Comparison of ENCODE assay signal across 7 cellular contexts in the genomic region with DNA sequence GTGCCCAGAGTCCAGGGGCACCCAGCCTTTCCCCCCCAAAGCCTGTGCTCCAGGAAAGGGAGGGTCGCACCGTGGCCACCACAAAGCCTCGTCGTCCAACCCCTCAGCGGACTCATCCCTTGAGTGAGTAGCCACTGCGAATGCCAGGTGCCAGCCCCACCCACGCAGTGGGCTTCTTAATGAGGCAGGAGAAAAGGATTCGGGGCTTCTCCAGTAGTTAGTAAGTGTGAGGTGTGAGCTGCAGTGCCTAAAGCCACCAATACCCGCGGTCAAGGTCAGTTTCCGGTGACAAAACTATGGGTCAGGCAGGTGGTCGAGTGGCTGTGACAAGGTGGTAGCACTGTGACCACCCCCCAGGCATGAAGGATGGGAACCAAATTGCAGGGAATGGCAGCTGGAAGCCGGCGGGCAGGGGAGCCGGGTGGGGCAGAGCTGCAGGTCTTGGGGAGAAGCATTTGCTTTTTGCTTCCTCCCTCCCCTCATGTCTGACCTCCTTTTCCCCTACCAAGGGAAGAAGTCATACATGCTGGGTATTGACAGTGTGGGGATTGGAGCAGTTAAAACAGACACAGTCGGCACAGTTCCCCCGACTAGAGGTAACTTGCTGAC. TPM values are rescaled to one million over a fixed set of nuclear protein-coding genes. Genes with fewer than 3 reads are reported as not detected.
A peak's percentile ranks its signal among the peaks of the same experiment; 100 is the strongest.
DNase-seq lines count a peak whose midpoint lies in the region; ATAC-seq and TF ChIP-seq lines count a peak whose summit lies in the region.

No MANE protein-coding gene starts in this region.

- peak; percentile 23 for DNase-seq in Daoy (ENCODE audit: low read depth)
- DNase-seq in WTC11 (ENCODE audit: low spot score) = no peak
- DNase-seq in neural crest cell (ENCODE audit: low read depth, low spot score) = no peak
- DNase-seq in NCI-H510A treated with DMSO at 0.1 percent for 48 hours (lab: John Stamatoyannopoulos, UW) = no peak
- DNase-seq in NCI-H1048 (lab: John Stamatoyannopoulos, UW) = no peak
- DNase-seq in WERI-Rb-1 = no peak

- POLR2A ChIA-PET in WTC11 (lab: Charles Lee) = interaction anchor here (0.6 to 1.2 kb wide), 3 partner anchors 9 to 54 kb away, joined by 3 to 4 read pairs (median 3); no protein-coding TSS in a partner anchor

- H3K36me3 Mint-ChIP-seq in WTC11 (peaks cover 28% of the 10 kb centered on the region), neural crest cell (ENCODE audit: low read depth) (peaks cover 22% of the 10 kb centered on the region)

- no peak overlapping the region for H3K4me3 Mint-ChIP-seq in WTC11
- peak overlapping the region; percentile 21 for H3K4me3 Mint-ChIP-seq in neural crest cell

- no peak overlapping the region for H3K27ac ChIP-seq in WERI-Rb-1

- no peaks in the 10 kb centered on the region for H3K27me3 ChIP-seq in WERI-Rb-1 (ENCODE audit: insufficient read depth, low read depth, severe bottlenecking)

- H3K36me3 ChIP-seq in WERI-Rb-1 = peaks cover 25% of the 10 kb centered on the region

- CTCF ChIA-PET in WTC11 (lab: Charles Lee) = interaction anchor here (0.9 kb wide), 1 partner anchor 54 kb away, joined by 3 read pairs; no protein-coding TSS in a partner anchor

- H3K9me3 ChIP-seq in WERI-Rb-1 (ENCODE audit: severe bottlenecking) = no peaks in the 10 kb centered on the region

- no peaks in the 10 kb centered on the region for H3K27me3 Mint-ChIP-seq in WTC11 (ENCODE audit: low read depth)
- peaks cover 16% of the 10 kb centered on the region for H3K27me3 Mint-ChIP-seq in neural crest cell (ENCODE audit: low read depth)

- H3K4me1 Mint-ChIP-seq in WTC11 (peaks cover 42% of the 10 kb centered on the region), neural crest cell (peaks cover 28% of the 10 kb centered on the region)

- peak overlapping the region; percentile 50; the same call in 1 of the 2 replicates for H3K27ac Mint-ChIP-seq in WTC11
- no peak overlapping the region for H3K27ac Mint-ChIP-seq in neural crest cell (ENCODE audit: unreplicated experiment)

- peak; percentile 9 for ATAC-seq in GM21390 (IDR thresholded peaks at IDR 0.05; ENCODE audit: unreplicated experiment)
- ATAC-seq in WTC11 = peak; percentile 21

- H3K4me3 ChIP-seq in WERI-Rb-1 (ENCODE audit: low read depth, low read length) = no peak overlapping the region

- no peaks in the 10 kb centered on the region for H3K9me3 Mint-ChIP-seq in WTC11
- no peaks in the 10 kb centered on the region for H3K9me3 Mint-ChIP-seq in neural crest cell

- TF ChIP-seq CTCF in WTC11 (IDR thresholded peaks at IDR 0.05) (no peak), neural crest cell (conservative IDR thresholded peaks at IDR 0.05) (no peak), WERI-Rb-1 (IDR thresholded peaks at IDR 0.05; ENCODE audit: low read depth, low read length) (no peak)

TF ChIP-seq in WTC11, 78 proteins besides CTCF, POLR2A, EP300 and RAD21:
- TF ChIP-seq, protein P1, sequence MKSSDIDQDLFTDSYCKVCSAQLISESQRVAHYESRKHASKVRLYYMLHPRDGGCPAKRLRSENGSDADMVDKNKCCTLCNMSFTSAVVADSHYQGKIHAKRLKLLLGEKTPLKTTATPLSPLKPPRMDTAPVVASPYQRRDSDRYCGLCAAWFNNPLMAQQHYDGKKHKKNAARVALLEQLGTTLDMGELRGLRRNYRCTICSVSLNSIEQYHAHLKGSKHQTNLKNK (CRISPR knock-in tag; IDR thresholded peaks at IDR 0.05) = no peak
- TF ChIP-seq FOXK1 (CRISPR knock-in tag; IDR thresholded peaks at IDR 0.05) (no peak), FOXP1 (CRISPR knock-in tag; IDR thresholded peaks at IDR 0.05; ENCODE audit: borderline replicate concordance) (no peak), SMAD3 (CRISPR knock-in tag; IDR thresholded peaks at IDR 0.05; ENCODE audit: borderline replicate concordance) (no peak), NFATC4 (CRISPR knock-in tag; IDR thresholded peaks at IDR 0.05) (peak; percentile 80; the same call in 1 of the 2 replicates)
- TF ChIP-seq, protein P2, sequence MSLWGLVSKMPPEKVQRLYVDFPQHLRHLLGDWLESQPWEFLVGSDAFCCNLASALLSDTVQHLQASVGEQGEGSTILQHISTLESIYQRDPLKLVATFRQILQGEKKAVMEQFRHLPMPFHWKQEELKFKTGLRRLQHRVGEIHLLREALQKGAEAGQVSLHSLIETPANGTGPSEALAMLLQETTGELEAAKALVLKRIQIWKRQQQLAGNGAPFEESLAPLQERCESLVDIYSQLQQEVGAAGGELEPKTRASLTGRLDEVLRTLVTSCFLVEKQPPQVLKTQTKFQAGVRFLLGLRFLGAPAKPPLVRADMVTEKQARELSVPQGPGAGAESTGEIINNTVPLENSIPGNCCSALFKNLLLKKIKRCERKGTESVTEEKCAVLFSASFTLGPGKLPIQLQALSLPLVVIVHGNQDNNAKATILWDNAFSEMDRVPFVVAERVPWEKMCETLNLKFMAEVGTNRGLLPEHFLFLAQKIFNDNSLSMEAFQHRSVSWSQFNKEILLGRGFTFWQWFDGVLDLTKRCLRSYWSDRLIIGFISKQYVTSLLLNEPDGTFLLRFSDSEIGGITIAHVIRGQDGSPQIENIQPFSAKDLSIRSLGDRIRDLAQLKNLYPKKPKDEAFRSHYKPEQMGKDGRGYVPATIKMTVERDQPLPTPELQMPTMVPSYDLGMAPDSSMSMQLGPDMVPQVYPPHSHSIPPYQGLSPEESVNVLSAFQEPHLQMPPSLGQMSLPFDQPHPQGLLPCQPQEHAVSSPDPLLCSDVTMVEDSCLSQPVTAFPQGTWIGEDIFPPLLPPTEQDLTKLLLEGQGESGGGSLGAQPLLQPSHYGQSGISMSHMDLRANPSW (CRISPR knock-in tag; conservative IDR thresholded peaks at IDR 0.05; ENCODE audit: low read depth) = no peak
- TF ChIP-seq, protein P3, sequence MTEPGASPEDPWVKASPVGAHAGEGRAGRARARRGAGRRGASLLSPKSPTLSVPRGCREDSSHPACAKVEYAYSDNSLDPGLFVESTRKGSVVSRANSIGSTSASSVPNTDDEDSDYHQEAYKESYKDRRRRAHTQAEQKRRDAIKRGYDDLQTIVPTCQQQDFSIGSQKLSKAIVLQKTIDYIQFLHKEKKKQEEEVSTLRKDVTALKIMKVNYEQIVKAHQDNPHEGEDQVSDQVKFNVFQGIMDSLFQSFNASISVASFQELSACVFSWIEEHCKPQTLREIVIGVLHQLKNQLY (CRISPR knock-in tag; IDR thresholded peaks at IDR 0.05) = no peak
- TF ChIP-seq, protein P4, sequence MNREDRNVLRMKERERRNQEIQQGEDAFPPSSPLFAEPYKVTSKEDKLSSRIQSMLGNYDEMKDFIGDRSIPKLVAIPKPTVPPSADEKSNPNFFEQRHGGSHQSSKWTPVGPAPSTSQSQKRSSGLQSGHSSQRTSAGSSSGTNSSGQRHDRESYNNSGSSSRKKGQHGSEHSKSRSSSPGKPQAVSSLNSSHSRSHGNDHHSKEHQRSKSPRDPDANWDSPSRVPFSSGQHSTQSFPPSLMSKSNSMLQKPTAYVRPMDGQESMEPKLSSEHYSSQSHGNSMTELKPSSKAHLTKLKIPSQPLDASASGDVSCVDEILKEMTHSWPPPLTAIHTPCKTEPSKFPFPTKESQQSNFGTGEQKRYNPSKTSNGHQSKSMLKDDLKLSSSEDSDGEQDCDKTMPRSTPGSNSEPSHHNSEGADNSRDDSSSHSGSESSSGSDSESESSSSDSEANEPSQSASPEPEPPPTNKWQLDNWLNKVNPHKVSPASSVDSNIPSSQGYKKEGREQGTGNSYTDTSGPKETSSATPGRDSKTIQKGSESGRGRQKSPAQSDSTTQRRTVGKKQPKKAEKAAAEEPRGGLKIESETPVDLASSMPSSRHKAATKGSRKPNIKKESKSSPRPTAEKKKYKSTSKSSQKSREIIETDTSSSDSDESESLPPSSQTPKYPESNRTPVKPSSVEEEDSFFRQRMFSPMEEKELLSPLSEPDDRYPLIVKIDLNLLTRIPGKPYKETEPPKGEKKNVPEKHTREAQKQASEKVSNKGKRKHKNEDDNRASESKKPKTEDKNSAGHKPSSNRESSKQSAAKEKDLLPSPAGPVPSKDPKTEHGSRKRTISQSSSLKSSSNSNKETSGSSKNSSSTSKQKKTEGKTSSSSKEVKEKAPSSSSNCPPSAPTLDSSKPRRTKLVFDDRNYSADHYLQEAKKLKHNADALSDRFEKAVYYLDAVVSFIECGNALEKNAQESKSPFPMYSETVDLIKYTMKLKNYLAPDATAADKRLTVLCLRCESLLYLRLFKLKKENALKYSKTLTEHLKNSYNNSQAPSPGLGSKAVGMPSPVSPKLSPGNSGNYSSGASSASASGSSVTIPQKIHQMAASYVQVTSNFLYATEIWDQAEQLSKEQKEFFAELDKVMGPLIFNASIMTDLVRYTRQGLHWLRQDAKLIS (CRISPR knock-in tag; IDR thresholded peaks at IDR 0.05; ENCODE audit: borderline replicate concordance) = no peak

RNA-seq across cellular contexts. Expression of a gene that starts 8.0 kb away (rescaled TPM):
- 1,013 and 1,367 TPM in 2 replicates for total RNA-seq in Daoy (2014; rRNA removed; shearing (Covaris generic))
- total RNA-seq in WTC11 (2021) (1,744 to 1,783 TPM (median 1,745 TPM) in 3 replicates), neural crest cell (1,593 and 1,610 TPM in 2 replicates)

RNA-seq across cellular contexts. Expression of a gene that starts 40.8 kb away (rescaled TPM):
- 19.4 and 24.3 TPM in 2 replicates for total RNA-seq in Daoy (2014; rRNA removed; shearing (Covaris generic))
- total RNA-seq in WTC11 (2021) = 21.1 to 23.2 TPM (median 22.7 TPM) in 3 replicates
- total RNA-seq in neural crest cell = 31.0 and 32.7 TPM in 2 replicates
